Comparison of ENCODE assay signal across 8 cellular contexts in the genomic region with DNA sequence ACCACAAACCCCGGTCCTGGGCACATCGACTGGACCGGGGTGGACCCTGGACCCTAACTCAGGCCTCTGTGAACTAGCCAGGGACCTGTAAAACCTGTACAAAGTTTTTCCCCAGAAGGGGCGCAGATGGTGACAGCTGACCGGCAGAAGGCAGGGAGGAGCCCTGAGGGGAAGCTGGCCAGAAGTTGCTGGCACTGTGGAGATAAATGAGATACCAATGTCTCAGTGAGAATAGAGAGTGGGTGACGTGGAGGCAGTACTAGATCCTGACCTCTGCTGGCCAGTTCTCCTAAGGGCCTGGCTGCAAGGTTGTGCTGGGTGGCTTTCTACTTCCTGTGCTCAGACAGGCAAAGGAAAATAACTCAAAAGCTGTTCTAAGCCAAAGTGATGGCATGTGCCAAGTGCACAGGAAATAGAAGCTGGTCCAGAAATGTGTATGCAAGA. TPM values are rescaled to one million over a fixed set of nuclear protein-coding genes. Genes with fewer than 3 reads are reported as not detected.
DNase-seq lines count a peak whose midpoint lies in the region; ATAC-seq, FAIRE-seq and TF ChIP-seq lines count a peak whose summit lies in the region.

No MANE protein-coding gene starts in this region.

- no peaks in the 10 kb centered on the region for H3K9me3 ChIP-seq in K562 (replicated peaks; ENCODE audit: control insufficient read depth, insufficient read depth, low read depth, low read length)
- no peaks in the 10 kb centered on the region for H3K9me3 ChIP-seq in mesenchymal stem cell (ENCODE audit: control insufficient read depth, low read length)

- FAIRE-seq in D721Med (lab: Jason Lieb, UNC) (no peak), K562 (lab: Jason Lieb, UNC) (peak; percentile 78)

- H4K20me1 ChIP-seq in K562 (replicated peaks; ENCODE audit: control insufficient read depth, insufficient read depth, low read length) = no peaks in the 10 kb centered on the region

- intact Hi-C loops in K562 (cut with micrococcal nuclease) = loop anchor here (5.0 kb wide), 4 partner anchors 154 to 479 kb away; no protein-coding TSS in a partner anchor

- TF ChIP-seq CTCF in D721Med (IDR thresholded peaks at IDR 0.05; ENCODE audit: insufficient read depth, missing control alignments) (peak; percentile 6), K562 (IDR thresholded peaks at IDR 0.05 in 2 of 3, conservative IDR thresholded peaks at IDR 0.05 in 1 of 3; ENCODE audit: insufficient read depth in 2 of 3, low read depth in 1 of 3, low read length in 3 of 3) (peak; percentile 73 to 77 (median 74))

- POLR2A ChIA-PET in K562 (lab: Yijun Ruan, JAX) = interaction anchor here (0.7 to 2.2 kb wide), 4 partner anchors 17 to 134 kb away, joined by 3 to 16 read pairs (median 3); no protein-coding TSS in a partner anchor

- H3K27me3 ChIP-seq in K562 (ENCODE audit: control insufficient read depth in 2 of 2, insufficient read depth in 2 of 2, low read length in 2 of 2) = peaks cover 5 to 7% of the 10 kb centered on the region in 2 experiments; a peak in 2 of 5 replicates
- peaks cover 0 to 2% of the 10 kb centered on the region in 2 experiments for H3K27me3 ChIP-seq in mesenchymal stem cell (ENCODE audit: control insufficient read depth in 1 of 2, insufficient read depth in 1 of 2, low read length in 2 of 2)

- no peak overlapping the region for H3K4me3 ChIP-seq in K562
- H3K4me3 ChIP-seq in mesenchymal stem cell (ENCODE audit: insufficient read depth in 1 of 2, low read depth in 1 of 2, low read length in 2 of 2) = no peak overlapping the region

- H3K36me3 ChIP-seq in K562 (ENCODE audit: control insufficient read depth, insufficient read depth, low read length) = no peaks in the 10 kb centered on the region
- no peaks in the 10 kb centered on the region for H3K36me3 ChIP-seq in mesenchymal stem cell (ENCODE audit: control insufficient read depth in 1 of 2, insufficient read depth in 2 of 2, low read depth in 1 of 2, low read length in 2 of 2)

- H2AK5ac ChIP-seq in mesenchymal stem cell (ENCODE audit: low read length, severe bottlenecking) = no peak overlapping the region

- H3K9me1 ChIP-seq in K562 (ENCODE audit: control insufficient read depth, insufficient read depth, low read length) = no peaks in the 10 kb centered on the region

- peak overlapping the region in 1 of 2 experiments; percentile 52 for H3K18ac ChIP-seq in mesenchymal stem cell (ENCODE audit: low read depth in 1 of 2, low read length in 2 of 2)

- in situ Hi-C loops in K562 (cut with MboI) = loop anchor here (5.0 kb wide), 1 partner anchor 61 kb away; no protein-coding TSS in a partner anchor

- H2AFZ ChIP-seq in K562 (ENCODE audit: low read depth, low read length) (peak overlapping the region; percentile 3; the same call in 1 of the 2 replicates), mesenchymal stem cell (ENCODE audit: low read depth, low read length) (no peak overlapping the region)

- no peak overlapping the region for H3K23ac ChIP-seq in mesenchymal stem cell (ENCODE audit: low read length in 2 of 2)

- no peak for TF ChIP-seq POLR2A in K562 (conservative IDR thresholded peaks at IDR 0.05)

- no peak for TF ChIP-seq EP300 in K562 (IDR thresholded peaks at IDR 0.05; ENCODE audit: low read length)

- ATAC-seq in GM21423 (IDR thresholded peaks at IDR 0.05; ENCODE audit: unreplicated experiment) = peak; percentile 58
- peak; percentile 83 for ATAC-seq in K562
- ATAC-seq in GM19467 (IDR thresholded peaks at IDR 0.05; ENCODE audit: unreplicated experiment) = no peak
- no peak for ATAC-seq in HG02610 (IDR thresholded peaks at IDR 0.05; ENCODE audit: unreplicated experiment)

- no peak overlapping the region for H4K91ac ChIP-seq in mesenchymal stem cell (ENCODE audit: low read length)

- no peak overlapping the region for H2BK5ac ChIP-seq in mesenchymal stem cell (ENCODE audit: low read depth, low read length, poor library complexity, severe bottlenecking)

- no peaks in the 10 kb centered on the region for H3K79me1 ChIP-seq in mesenchymal stem cell (replicated peaks; ENCODE audit: low read length, poor library complexity, severe bottlenecking)

- no peak overlapping the region for H3K14ac ChIP-seq in mesenchymal stem cell (ENCODE audit: low read length in 2 of 2)

- DNase-seq in D721Med (ENCODE audit: insufficient read length, low spot score) (no peak), NCI-H69 (lab: John Stamatoyannopoulos, UW) (peak; percentile 51), K562 (ENCODE audit: extremely low read depth in 1 of 4, low spot score in 3 of 4) (peak; percentile 43 to 69 (median 60)), mesenchymal stem cell (peak; percentile 62), GOT3 (lab: John Stamatoyannopoulos, UW) (no peak)

- peak overlapping the region in 1 of 2 experiments; percentile 29 for H2BK12ac ChIP-seq in mesenchymal stem cell (ENCODE audit: low read length in 2 of 2)

- no peaks in the 10 kb centered on the region for H3K79me2 ChIP-seq in K562 (ENCODE audit: control insufficient read depth, insufficient read depth, low read length)

- CTCF ChIA-PET in K562 (lab: Yijun Ruan, JAX; ENCODE audit: low intra/inter-chr PET ratio) = interaction anchor here (0.7 to 6.0 kb wide), 5 partner anchors 10 to 300 kb away, joined by 3 to 79 read pairs (median 4); no protein-coding TSS in a partner anchor

- no peak overlapping the region for H2BK120ac ChIP-seq in mesenchymal stem cell (ENCODE audit: low read depth, low read length)

- peak overlapping the region; percentile 16 to 40 for H3K4ac ChIP-seq in mesenchymal stem cell (ENCODE audit: low read depth in 1 of 2, low read length in 2 of 2)

- 42% methylated on average over 6 of the region's 6 CpGs for WGBS in K562 (ENCODE audit: insufficient coverage, low coverage, missing lambda C conversion rate)
- 73% methylated on average over 6 of the region's 6 CpGs for whole genome bisulfite sequencing in mesenchymal stem cell

- peak overlapping the region; percentile 33 for H2BK15ac ChIP-seq in mesenchymal stem cell (ENCODE audit: low read depth, poor library complexity, severe bottlenecking)

- H3K4me2 ChIP-seq in K562 (ENCODE audit: insufficient read depth, low read length) (no peak overlapping the region), mesenchymal stem cell (ENCODE audit: low read length, poor library complexity, severe bottlenecking) (no peak overlapping the region)

- H3K27ac ChIP-seq in K562 (ENCODE audit: extremely low read depth, low read depth, low read length) (no peak overlapping the region), mesenchymal stem cell (ENCODE audit: low read length, poor library complexity, severe bottlenecking) (no peak overlapping the region)

- H3K9ac ChIP-seq in K562 (ENCODE audit: insufficient read depth in 1 of 2, low read depth in 2 of 2, low read length in 2 of 2) (peak overlapping the region in 1 of 2 experiments; percentile 37; a peak in 1 of 4 replicates), mesenchymal stem cell (ENCODE audit: low read length) (no peak overlapping the region)

- no TSS peak for BruUV-seq in K562 (replicated peaks; lab: Mats Ljungman, UMichigan)

- H3K4me1 ChIP-seq in K562 (replicated peaks in 1 of 2; ENCODE audit: control insufficient read depth in 2 of 2, insufficient read depth in 2 of 2, low read length in 2 of 2) (peaks cover 11 to 15% of the 10 kb centered on the region in 2 experiments; a peak in 4 of 5 replicates), mesenchymal stem cell (ENCODE audit: control insufficient read depth, insufficient read depth, low read depth, low read length) (peaks cover 11% of the 10 kb centered on the region)

- TF ChIP-seq RAD21 in K562 (CRISPR knock-in tag; conservative IDR thresholded peaks at IDR 0.05 in 1 of 2, IDR thresholded peaks at IDR 0.05 in 1 of 2) = peak; percentile 58 to 69

- H4K8ac ChIP-seq in mesenchymal stem cell (ENCODE audit: low read length) = peak overlapping the region; percentile 76

RNA-seq across cellular contexts. Expression of a gene that starts 10.6 kb away (rescaled TPM):
- 67.3 and 149 TPM in 2 replicates for total RNA-seq in K562 (2011; cell fraction: chromatin; rRNA removed; ENCODE audit: low replicate concordance)
- total RNA-seq in K562 (2011; cell fraction: nucleolus; rRNA removed) = 99.9 and 106 TPM in 2 replicates
- 117 and 138 TPM in 2 replicates for total RNA-seq in K562 (2011; cell fraction: nucleoplasm; rRNA removed)
- 22.4 and 33.3 TPM in 2 replicates for total RNA-seq in K562 (2014; rRNA removed)
- 19.0 and 23.3 TPM in 2 replicates for total RNA-seq in K562 (2014; rRNA removed; fragmentation: Illumina TruSeq; extraction: Trizol)
- 22.5 and 24.4 TPM in 2 replicates for total RNA-seq in K562 (2015; rRNA removed; fragmentation: Illumina TruSeq; extraction: Trizol)
- total RNA-seq in K562 (2021) = 89.2 and 92.9 TPM in 2 replicates
- polyA plus RNA-seq in K562 (2011; rRNA removed) = 42.9 and 65.1 TPM in 2 replicates
- 52.8 and 88.0 TPM in 2 replicates for polyA plus RNA-seq in K562 (2011; cell fraction: cytosol; rRNA removed)
- polyA plus RNA-seq in K562 (2011; cell fraction: nucleus; rRNA removed) = 52.2 and 85.9 TPM in 2 replicates
- 44.4 and 57.4 TPM in 2 replicates for polyA plus RNA-seq in K562 (2012)
- 65.0 and 66.6 TPM in 2 replicates for polyA plus RNA-seq in K562 (2014; fragmentation: Illumina TruSeq; extraction: Trizol)
- polyA plus RNA-seq in K562 (2014; fragmentation: Nextera tagmentation; extraction: Ambion mirVana) = 1 to 10 TPM; 5.8 to 6.6 TPM
- polyA plus RNA-seq in K562 (2014; rRNA removed) = 47.2 and 57.2 TPM in 2 replicates
- 21.6 and 45.5 TPM in 2 replicates for polyA minus RNA-seq in K562 (2011; rRNA and poly(A)+ RNA removed)
- 28.6 and 45.2 TPM in 2 replicates for polyA minus RNA-seq in K562 (2011; cell fraction: cytosol; rRNA and poly(A)+ RNA removed)
- polyA minus RNA-seq in K562 (2011; cell fraction: nucleus; rRNA and poly(A)+ RNA removed) = 20.1 and 21.1 TPM in 2 replicates
- polyA plus RNA-seq in mesenchymal stem cell (2013, experiment 1 of 2) = 42.9 TPM
- 44.5 TPM for polyA plus RNA-seq in mesenchymal stem cell (2013, experiment 2 of 2)

RNA-seq across cellular contexts. Expression of a gene that starts 35.2 kb away (rescaled TPM):
- 0.28 and 1.1 TPM in 2 replicates for total RNA-seq in K562 (2011; cell fraction: chromatin; rRNA removed; ENCODE audit: low replicate concordance)
- 0.33 and 0.53 TPM in 2 replicates for total RNA-seq in K562 (2011; cell fraction: nucleolus; rRNA removed)
- 0.61 and 0.88 TPM in 2 replicates for total RNA-seq in K562 (2011; cell fraction: nucleoplasm; rRNA removed)
- total RNA-seq in K562 (2014; rRNA removed) (0.14 and 0.41 TPM in 2 replicates), K562 (2014; rRNA removed; fragmentation: Illumina TruSeq; extraction: Trizol) (0.64 and 0.84 TPM in 2 replicates), K562 (2015; rRNA removed; fragmentation: Illumina TruSeq; extraction: Trizol) (1.2 and 1.4 TPM in 2 replicates), K562 (2021) (0.71 and 0.87 TPM in 2 replicates)
- polyA plus RNA-seq in K562 (2011; rRNA removed) (0.14 and 0.75 TPM in 2 replicates), K562 (2014; fragmentation: Illumina TruSeq; extraction: Trizol) (0.83 and 1.1 TPM in 2 replicates), K562 (2014; fragmentation: Nextera tagmentation; extraction: Ambion mirVana) (under 1 TPM; 0.17 to 0.53 TPM), K562 (2014; rRNA removed) (0.78 and 2.1 TPM in 2 replicates)
- polyA plus RNA-seq in K562 (2011; cell fraction: cytosol; rRNA removed) = 0.09 and 0.12 TPM in 2 replicates
- 0.11 TPM in 1 of 2 replicates, not detected in the other for polyA plus RNA-seq in K562 (2011; cell fraction: nucleus; rRNA removed)
- 1.1 and 1.7 TPM in 2 replicates for polyA plus RNA-seq in K562 (2012)
- polyA minus RNA-seq in K562 (2011; rRNA and poly(A)+ RNA removed) = 0.21 TPM in 1 of 2 replicates, not detected in the other
- polyA minus RNA-seq in K562 (2011; cell fraction: cytosol; rRNA and poly(A)+ RNA removed) = 0.38 and 0.55 TPM in 2 replicates
- 0.22 TPM in 1 of 2 replicates, not detected in the other for polyA minus RNA-seq in K562 (2011; cell fraction: nucleus; rRNA and poly(A)+ RNA removed)
- 214 TPM for polyA plus RNA-seq in mesenchymal stem cell (2013, experiment 1 of 2)
- polyA plus RNA-seq in mesenchymal stem cell (2013, experiment 2 of 2) = 220 TPM

Comparison
In these comparisons a context has a peak if more than half of its experiments do, and no peak if none do; other contexts are left out.
1. DNase-seq: peak in NCI-H69 (single experiment), K562 (4 of 4) and mesenchymal stem cell (single experiment); none in D721Med (single experiment) and GOT3 (single experiment).
2. ATAC-seq: peak in GM21423 (single experiment) and K562 (single experiment); none in GM19467 (single experiment) and HG02610 (single experiment).